1 cellular context compared by ENCODE assay signal in the genomic region with DNA sequence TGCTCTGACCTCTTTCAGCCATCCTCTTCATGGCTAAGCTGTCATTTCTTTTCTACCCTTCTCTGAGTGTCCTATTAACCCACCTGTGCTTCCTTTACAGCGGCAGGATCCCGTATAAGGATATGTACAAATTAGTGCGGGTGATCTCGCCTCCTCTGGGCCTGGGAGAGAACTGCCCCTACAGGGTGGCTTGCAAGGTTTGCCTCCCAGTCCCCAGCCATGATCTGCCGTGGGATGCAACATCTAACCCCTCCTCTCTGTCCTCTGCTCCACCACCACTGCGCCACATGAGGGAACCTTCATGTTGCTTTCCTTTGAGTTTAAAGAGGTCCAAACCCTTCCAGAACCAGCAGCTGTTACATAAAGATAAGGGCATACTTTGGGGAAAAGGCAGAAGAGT.
TF ChIP-seq lines count a peak whose summit lies in the region.

No MANE protein-coding gene starts in this region.

TF ChIP-seq in H1, 55 proteins besides CTCF, POLR2A, EP300 and RAD21:
- TF ChIP-seq POU5F1 (IDR thresholded peaks at IDR 0.05; ENCODE audit: low read depth, low read length) (no peak), TCF12 (IDR thresholded peaks at IDR 0.05; ENCODE audit: low read depth, low read length) (no peak), HDAC6 (IDR thresholded peaks at IDR 0.05; ENCODE audit: low read depth, low read length) (no peak), SP1 (IDR thresholded peaks at IDR 0.05; ENCODE audit: low read depth, low read length) (no peak), MAFK (IDR thresholded peaks at IDR 0.05; ENCODE audit: low read depth, low read length) (no peak), ASH2L (IDR thresholded peaks at IDR 0.05; ENCODE audit: low read length) (no peak), USF2 (IDR thresholded peaks at IDR 0.05; ENCODE audit: low read length) (no peak), CBX8 (IDR thresholded peaks at IDR 0.05; ENCODE audit: borderline replicate concordance, low read depth, low read length) (no peak), BCL11A (IDR thresholded peaks at IDR 0.05; ENCODE audit: low read depth in 2 of 2, low read length in 2 of 2) (no peak), BRCA1 (IDR thresholded peaks at IDR 0.05; ENCODE audit: low read depth, low read length) (no peak), TAF1 (IDR thresholded peaks at IDR 0.05; ENCODE audit: low read depth, low read length) (no peak), ZNF274 (IDR thresholded peaks at IDR 0.05; ENCODE audit: borderline replicate concordance, extremely low read depth, low read length) (no peak), GABPA (IDR thresholded peaks at IDR 0.05; ENCODE audit: borderline replicate concordance, insufficient read depth, low read length) (no peak), KDM5A (IDR thresholded peaks at IDR 0.05; ENCODE audit: low read length) (no peak), RFX5 (IDR thresholded peaks at IDR 0.05; ENCODE audit: borderline replicate concordance, low read depth, low read length) (no peak), TEAD4 (IDR thresholded peaks at IDR 0.05; ENCODE audit: low read depth, low read length) (no peak), RBBP5 (IDR thresholded peaks at IDR 0.05; ENCODE audit: borderline replicate concordance, low read depth, low read length) (no peak), MAX (IDR thresholded peaks at IDR 0.05) (no peak), KDM1A (IDR thresholded peaks at IDR 0.05; ENCODE audit: borderline replicate concordance, low read length) (no peak)
- TF ChIP-seq, protein P1, sequence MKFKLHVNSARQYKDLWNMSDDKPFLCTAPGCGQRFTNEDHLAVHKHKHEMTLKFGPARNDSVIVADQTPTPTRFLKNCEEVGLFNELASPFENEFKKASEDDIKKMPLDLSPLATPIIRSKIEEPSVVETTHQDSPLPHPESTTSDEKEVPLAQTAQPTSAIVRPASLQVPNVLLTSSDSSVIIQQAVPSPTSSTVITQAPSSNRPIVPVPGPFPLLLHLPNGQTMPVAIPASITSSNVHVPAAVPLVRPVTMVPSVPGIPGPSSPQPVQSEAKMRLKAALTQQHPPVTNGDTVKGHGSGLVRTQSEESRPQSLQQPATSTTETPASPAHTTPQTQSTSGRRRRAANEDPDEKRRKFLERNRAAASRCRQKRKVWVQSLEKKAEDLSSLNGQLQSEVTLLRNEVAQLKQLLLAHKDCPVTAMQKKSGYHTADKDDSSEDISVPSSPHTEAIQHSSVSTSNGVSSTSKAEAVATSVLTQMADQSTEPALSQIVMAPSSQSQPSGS (IDR thresholded peaks at IDR 0.05; ENCODE audit: low read length) = no peak
